In genomic region chr18:10660485-10660884, GRCh38 we compare ENCODE assay signal across 12 cellular contexts.
DNase-seq lines count a peak whose midpoint lies in the region; ATAC-seq and TF ChIP-seq lines count a peak whose summit lies in the region.
"Had no signal": no experiment of that assay in that cellular context is flagged by ENCODE, and none has a peak within 500 bp of the region (broad histone marks: within the 10 kb centered on the region; RNA-seq: fewer than 3 reads in every experiment).

No MANE protein-coding gene starts in this region.

- intact Hi-C loops in Right ventricle myocardium inferior (cut with DNase I) = no loop called here
- intact Hi-C loops in left ventricle myocardium inferior (cut with micrococcal nuclease) = no loop called here
- intact Hi-C loops in lower lobe of right lung (cut with DNase I) = no loop called here

- TF ChIP-seq CTCF in left ventricle myocardium inferior (IDR thresholded peaks at IDR 0.05; ENCODE audit: borderline replicate concordance) (no peak), choroid plexus epithelial cell (conservative IDR thresholded peaks at IDR 0.05; ENCODE audit: low read depth, low read length) (no peak), lower lobe of right lung (IDR thresholded peaks at IDR 0.05) (no peak)

- H3K4me3 ChIP-seq in left ventricle myocardium inferior (no peak overlapping the region), choroid plexus epithelial cell (ENCODE audit: low read depth, low read length) (no peak overlapping the region), lower lobe of right lung (no peak overlapping the region)
- H3K4me3 ChIP-seq: prostate gland had no signal

- H3K4me3 Mint-ChIP-seq in immature natural killer cell = no peak overlapping the region
- H3K4me3 Mint-ChIP-seq: T-helper 1 cell treated with Interleukin-12 subunit alpha and Interleukin-12 subunit beta and Interleukin-4 antibody, amounts not matched to agents 30 μg/mL and 1 μg/mL, for 36 hours had no signal

- H3K27me3 Mint-ChIP-seq in immature natural killer cell (ENCODE audit: low read depth in 3 of 3) = no peaks in the 10 kb centered on the region

- H3K9me3 ChIP-seq in left ventricle myocardium inferior (replicated peaks) (no peaks in the 10 kb centered on the region), lower lobe of right lung (no peaks in the 10 kb centered on the region)
- H3K9me3 ChIP-seq: prostate gland had no signal

- DNase-seq in Right ventricle myocardium inferior (ENCODE audit: missing footprints) (peak; percentile 63), left ventricle myocardium inferior (no peak), choroid plexus epithelial cell (ENCODE audit: low read depth) (peak; percentile 89), lower lobe of right lung (no peak), superior temporal gyrus (ENCODE audit: extremely low spot score) (no peak), immature natural killer cell (no peak), OCI-M1 (lab: John Stamatoyannopoulos, UW) (no peak)
- DNase-seq: activated T-cell treated with anti-CD3 and anti-CD28 coated beads for 4 hours had no signal

- H3K27ac Mint-ChIP-seq in immature natural killer cell = no peak overlapping the region
- H3K27ac Mint-ChIP-seq: T-helper 1 cell treated with Interleukin-12 subunit alpha and Interleukin-12 subunit beta and Interleukin-4 antibody, amounts not matched to agents 30 μg/mL and 1 μg/mL, for 36 hours had no signal

- H3K27me3 ChIP-seq in left ventricle myocardium inferior (ENCODE audit: low read depth) = peaks cover 6% of the 10 kb centered on the region
- H3K27me3 ChIP-seq in lower lobe of right lung (ENCODE audit: low read depth) = no peaks in the 10 kb centered on the region

- H3K36me3 Mint-ChIP-seq in immature natural killer cell = no peaks in the 10 kb centered on the region

- H3K4me1 Mint-ChIP-seq in immature natural killer cell = no peaks in the 10 kb centered on the region

- ATAC-seq in Right ventricle myocardium inferior (peak; percentile 59), lower lobe of right lung (peak; percentile 41 to 46), GM21717 (IDR thresholded peaks at IDR 0.05; ENCODE audit: unreplicated experiment) (no peak)

- H3K9me3 Mint-ChIP-seq in immature natural killer cell = peaks cover 0 to 2% (median 0%) of the 10 kb centered on the region in 6 donors
- H3K9me3 Mint-ChIP-seq: T-helper 1 cell treated with Interleukin-12 subunit alpha and Interleukin-12 subunit beta and Interleukin-4 antibody, amounts not matched to agents 30 μg/mL and 1 μg/mL, for 36 hours had no signal

- H3K36me3 ChIP-seq in left ventricle myocardium inferior (no peaks in the 10 kb centered on the region), lower lobe of right lung (no peaks in the 10 kb centered on the region)
- H3K36me3 ChIP-seq: prostate gland had no signal

- peaks cover 8% of the 10 kb centered on the region for H3K4me1 ChIP-seq in left ventricle myocardium inferior
- H3K4me1 ChIP-seq in lower lobe of right lung = no peaks in the 10 kb centered on the region
- H3K4me1 ChIP-seq: prostate gland had no signal

- H3K27ac ChIP-seq in left ventricle myocardium inferior (replicated peaks) (no peak overlapping the region), lower lobe of right lung (no peak overlapping the region)
- H3K27ac ChIP-seq: KMS-11, prostate gland had no signal

Comparison
In these comparisons a context has a peak if more than half of its experiments do, and no peak if none do; other contexts are left out.
1. DNase-seq: peak in Right ventricle myocardium inferior (single experiment) and choroid plexus epithelial cell (single experiment); none in left ventricle myocardium inferior (single experiment), lower lobe of right lung (single experiment), superior temporal gyrus (single experiment), immature natural killer cell (0 of 3) and OCI-M1 (single experiment).